11 cellular contexts compared by ENCODE assay signal in genomic region chr9:133420392-133420827, GRCh38. TPM values are rescaled to one million over a fixed set of nuclear protein-coding genes. Genes with fewer than 3 reads are reported as not detected.
DNase-seq lines count a peak whose midpoint lies in the region; ATAC-seq and TF ChIP-seq lines count a peak whose summit lies in the region.
"Had no signal": no experiment of that assay in that cellular context is flagged by ENCODE, and none has a peak within 500 bp of the region (broad histone marks: within the 10 kb centered on the region; RNA-seq: fewer than 3 reads in every experiment).

No MANE protein-coding gene starts in this region.

- TF ChIP-seq CTCF in WTC11 (IDR thresholded peaks at IDR 0.05) (no peak), neural crest cell (conservative IDR thresholded peaks at IDR 0.05) (no peak), foreskin fibroblast (IDR thresholded peaks at IDR 0.05; ENCODE audit: low read depth, low read length) (no peak), prostate gland (IDR thresholded peaks at IDR 0.05) (no peak)

- H3K4me1 ChIP-seq in prostate gland (replicated peaks) = no peaks in the 10 kb centered on the region

- H3K4me3 ChIP-seq in foreskin fibroblast (ENCODE audit: low read depth in 1 of 2, low read length in 2 of 2) (no peak overlapping the region), prostate gland (no peak overlapping the region)
- H3K4me3 ChIP-seq: A549, lower lobe of right lung had no signal

- H3K4me1 Mint-ChIP-seq in WTC11 = peaks cover 39% of the 10 kb centered on the region
- H3K4me1 Mint-ChIP-seq in neural crest cell = peaks cover 26% of the 10 kb centered on the region

- CTCF ChIA-PET in WTC11 (lab: Charles Lee) = no interaction called here

- H3K27ac Mint-ChIP-seq in WTC11 = peak overlapping the region; percentile 92
- H3K27ac Mint-ChIP-seq in neural crest cell (ENCODE audit: unreplicated experiment) = no peak overlapping the region

- H3K27me3 Mint-ChIP-seq in WTC11 (ENCODE audit: low read depth) (no peaks in the 10 kb centered on the region), neural crest cell (ENCODE audit: low read depth) (peaks cover 1% of the 10 kb centered on the region)

- TF ChIP-seq POLR2A in prostate gland (IDR thresholded peaks at IDR 0.05) = no peak

- intact Hi-C loops in prostate gland (cut with DNase I) = no loop called here

- WGBS in prostate gland = 62% methylated on average over 5 of the region's 5 CpGs

- H3K36me3 ChIP-seq in prostate gland = no peaks in the 10 kb centered on the region

- H3K27ac ChIP-seq in prostate gland = no peak overlapping the region
- H3K27ac ChIP-seq: A549, lower lobe of right lung had no signal

- no peaks in the 10 kb centered on the region for H3K27me3 ChIP-seq in prostate gland (replicated peaks; ENCODE audit: insufficient read depth)

- no peak overlapping the region for H3K4me3 Mint-ChIP-seq in WTC11
- peak overlapping the region; percentile 64 for H3K4me3 Mint-ChIP-seq in neural crest cell

- ATAC-seq in GM21360 (IDR thresholded peaks at IDR 0.05; ENCODE audit: unreplicated experiment) = peak; percentile 35
- no peak for ATAC-seq in WTC11
- ATAC-seq: A549, lower lobe of right lung had no signal

- H3K9me3 ChIP-seq in prostate gland = no peaks in the 10 kb centered on the region
- H3K9me3 ChIP-seq: A549, lower lobe of right lung had no signal

- DNase-seq in NCI-H748 (lab: John Stamatoyannopoulos, UW; ENCODE audit: unreplicated experiment) (peak; percentile 11), NCI-H748 treated with DMSO at 0.1 percent for 48 hours (lab: John Stamatoyannopoulos, UW) (no peak), WTC11 (ENCODE audit: low spot score) (no peak), neural crest cell (ENCODE audit: low read depth, low spot score) (no peak), GF-D8 (lab: John Stamatoyannopoulos, UW) (no peak), foreskin fibroblast (no peak), prostate gland (ENCODE audit: low spot score) (no peak)
- DNase-seq: head of caudate nucleus, lower lobe of right lung had no signal

- H3K36me3 Mint-ChIP-seq in WTC11 = no peaks in the 10 kb centered on the region; the same call in 1 of the 2 replicates
- no peaks in the 10 kb centered on the region for H3K36me3 Mint-ChIP-seq in neural crest cell (ENCODE audit: low read depth)

- H3K9me3 Mint-ChIP-seq in WTC11 (no peaks in the 10 kb centered on the region), neural crest cell (no peaks in the 10 kb centered on the region)

- POLR2A ChIA-PET in WTC11 (lab: Charles Lee) = no interaction called here

TF ChIP-seq in WTC11, 78 proteins besides CTCF, POLR2A, EP300 and RAD21:
- TF ChIP-seq MLX (CRISPR knock-in tag; IDR thresholded peaks at IDR 0.05) (no peak), ZNF219 (CRISPR knock-in tag; IDR thresholded peaks at IDR 0.05; ENCODE audit: borderline replicate concordance) (no peak), ESRRA (CRISPR knock-in tag; IDR thresholded peaks at IDR 0.05; ENCODE audit: borderline replicate concordance) (no peak), ZNF425 (CRISPR knock-in tag; conservative IDR thresholded peaks at IDR 0.05) (no peak), ETV6 (CRISPR knock-in tag; IDR thresholded peaks at IDR 0.05) (no peak), ZNF263 (CRISPR knock-in tag; IDR thresholded peaks at IDR 0.05; ENCODE audit: low read depth) (no peak), TEAD1 (CRISPR knock-in tag; IDR thresholded peaks at IDR 0.05) (no peak), ERG (CRISPR knock-in tag; IDR thresholded peaks at IDR 0.05) (no peak), SOX15 (CRISPR knock-in tag; IDR thresholded peaks at IDR 0.05) (no peak), STAT6 (CRISPR knock-in tag; conservative IDR thresholded peaks at IDR 0.05; ENCODE audit: low read depth) (no peak), PREB (CRISPR knock-in tag; IDR thresholded peaks at IDR 0.05; ENCODE audit: borderline replicate concordance) (no peak), MXD4 (CRISPR knock-in tag; IDR thresholded peaks at IDR 0.05; ENCODE audit: borderline replicate concordance) (no peak)

RNA-seq across cellular contexts. Expression of gene ADAMTS13, which starts 1.8 kb away (rescaled TPM):
- 12.0 to 16.4 TPM (median 15.9 TPM) in 3 replicates for total RNA-seq in WTC11 (2021)
- total RNA-seq in neural crest cell = 5.8 and 6.0 TPM in 2 replicates
- total RNA-seq in prostate gland = 1 to 10 TPM; 2.8 to 8.1 TPM

RNA-seq across cellular contexts. Expression of gene REXO4, which starts 2.6 kb away (rescaled TPM):
- total RNA-seq in WTC11 (2021) = 33.0 to 38.6 TPM (median 36.3 TPM) in 3 replicates
- total RNA-seq in neural crest cell = 34.0 and 35.4 TPM in 2 replicates
- total RNA-seq in prostate gland = 10 to 100 TPM; 20.8 to 34.5 TPM

RNA-seq across cellular contexts. Expression of gene CACFD1, which starts 39.4 kb away (rescaled TPM):
- total RNA-seq in WTC11 (2021) = 22.5 to 38.7 TPM (median 29.5 TPM) in 3 replicates
- 42.6 and 45.8 TPM in 2 replicates for total RNA-seq in neural crest cell
- total RNA-seq in prostate gland = 10 to 100 TPM; 23.0 to 40.2 TPM

RNA-seq across cellular contexts. Expression of gene STKLD1, which starts 44.2 kb away (rescaled TPM):
- total RNA-seq in WTC11 (2021) (0.94 to 1.6 TPM (median 0.98 TPM) in 3 replicates), neural crest cell (2.8 and 2.9 TPM in 2 replicates), prostate gland (1 to 10 TPM in 1 of 2 donors, under 1 TPM in 1; 0.87 to 1.0 TPM)

RNA-seq across cellular contexts. Expression of gene SURF4, which starts 44.5 kb away (rescaled TPM):
- total RNA-seq in WTC11 (2021) = 171 to 173 TPM (median 173 TPM) in 3 replicates
- 121 and 136 TPM in 2 replicates for total RNA-seq in neural crest cell
- 100 to 1,000 TPM; 185 to 204 TPM for total RNA-seq in prostate gland
